Comparison of ENCODE assay signal across 1 cellular context in the genomic region with DNA sequence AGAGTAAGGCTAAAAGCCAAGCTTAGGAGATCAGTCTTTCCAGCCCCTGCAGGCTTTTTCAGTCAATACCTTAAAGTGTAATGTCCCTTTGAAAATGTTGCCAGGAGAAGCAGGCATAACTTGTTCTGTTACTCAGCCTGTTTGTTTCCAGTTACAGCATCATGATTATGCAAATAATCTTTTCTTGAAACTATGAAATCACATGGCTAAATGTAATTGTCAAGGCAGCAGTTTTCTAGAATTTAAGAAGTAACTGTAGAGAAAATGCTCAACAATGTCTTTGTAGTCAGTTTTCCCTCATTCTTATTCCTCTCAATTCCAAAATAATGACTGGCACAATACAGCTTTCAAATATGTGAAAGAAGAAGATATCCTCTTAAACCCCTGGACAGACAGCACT.
TF ChIP-seq lines count a peak whose summit lies in the region.

No MANE protein-coding gene starts in this region.

TF ChIP-seq in HepG2, 621 proteins besides CTCF, POLR2A, EP300 and RAD21:
- TF ChIP-seq NAIF1 (CRISPR knock-in tag; IDR thresholded peaks at IDR 0.05; ENCODE audit: borderline replicate concordance) (no peak), MAFK (conservative IDR thresholded peaks at IDR 0.05 in 1 of 2, IDR thresholded peaks at IDR 0.05 in 1 of 2; ENCODE audit: low read length in 2 of 2) (peak in 1 of 2 experiments; percentile 46; a peak in 1 of 4 replicates), AGO2 (optimal IDR thresholded peaks at IDR 0.05; ENCODE audit: low read depth, low read length) (no peak), MAFF (IDR thresholded peaks at IDR 0.05; ENCODE audit: low read depth, low read length) (peak; percentile 21; the same call in 1 of the 2 replicates)
